Comparison of ENCODE assay signal across 26 cellular contexts in the genomic region with DNA sequence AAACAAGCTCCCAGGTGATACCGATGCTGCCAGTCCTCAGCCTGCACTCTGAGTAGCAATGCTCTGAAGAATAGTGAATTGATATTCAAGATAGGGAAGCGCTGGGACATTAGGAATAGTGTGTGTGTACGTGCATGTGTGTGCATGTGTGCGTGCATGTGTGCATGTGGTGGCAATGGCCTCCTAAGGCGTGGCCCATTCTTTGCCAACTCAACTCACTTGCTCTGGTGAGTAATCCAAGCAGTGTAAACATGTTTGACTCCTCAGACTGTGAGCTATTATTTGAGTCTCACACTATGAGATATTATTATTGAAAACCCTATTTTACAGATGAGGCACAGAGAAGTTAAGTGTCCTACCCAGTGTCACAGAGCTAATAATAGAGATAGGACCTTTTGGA.
"Had no signal": no experiment of that assay in that cellular context is flagged by ENCODE, and none has a peak within 500 bp of the region (broad histone marks: within the 10 kb centered on the region; RNA-seq: fewer than 3 reads in every experiment).

No MANE protein-coding gene starts in this region.

- H3K9me3 ChIP-seq: body of pancreas, esophagus squamous epithelium, right lobe of liver, suprapubic skin had no signal

- H3K36me3 ChIP-seq: esophagus squamous epithelium, heart left ventricle, right lobe of liver, stomach, suprapubic skin, tibial nerve had no signal

- FAIRE-seq: islet of Langerhans had no signal

- H3K27ac ChIP-seq: body of pancreas, esophagus squamous epithelium, heart left ventricle, parathyroid adenoma, right lobe of liver, skin epidermis, stomach, suprapubic skin, tibial nerve had no signal

- H2AFZ ChIP-seq: parathyroid adenoma had no signal

- ATAC-seq: activated naive CD8-positive, alpha-beta T cell treated with anti-CD3 and anti-CD28 coated beads, Interleukin-2, amount 50 U/mL, for 24 hours; activated T-cell treated with anti-CD3 and anti-CD28 coated beads, Interleukin-2, amount 50 U/mL, for 72 hours; body of pancreas; heart left ventricle; left cardiac atrium; right lobe of liver; stimulated activated effector memory CD8-positive, alpha-beta T cell treated with anti-CD3 and anti-CD28 coated beads, Interleukin-12 subunit alpha, Interleukin-12 subunit beta, amount 100 ng/mL, for 72 hours; T-helper 17 cell had no signal

- H3K4me1 ChIP-seq: body of pancreas, heart left ventricle, parathyroid adenoma, right lobe of liver, stomach, tibial nerve had no signal

- H3K9me3 Mint-ChIP-seq: activated naive CD8-positive, alpha-beta T cell treated with anti-CD3 and anti-CD28 coated beads, Interleukin-2, amount 50 U/mL, for 24 hours; activated T-cell treated with anti-CD3 and anti-CD28 coated beads, Interleukin-2, amount 50 U/mL, for 72 hours; stimulated activated effector memory CD8-positive, alpha-beta T cell treated with anti-CD3 and anti-CD28 coated beads, Interleukin-12 subunit alpha, Interleukin-12 subunit beta, amount 100 ng/mL, for 72 hours had no signal

- H3K9ac ChIP-seq: parathyroid adenoma had no signal

- H3K27me3 ChIP-seq: body of pancreas, suprapubic skin, tibial nerve had no signal

- H3K79me2 ChIP-seq: parathyroid adenoma had no signal

- H3K4me1 Mint-ChIP-seq: activated naive CD8-positive, alpha-beta T cell treated with anti-CD3 and anti-CD28 coated beads, Interleukin-2, amount 50 U/mL, for 24 hours; naive B cell; stimulated activated effector memory CD8-positive, alpha-beta T cell treated with anti-CD3 and anti-CD28 coated beads, Interleukin-12 subunit alpha, Interleukin-12 subunit beta, amount 100 ng/mL, for 72 hours; T-helper 17 cell had no signal

- H3K4me3 ChIP-seq: body of pancreas, esophagus squamous epithelium, heart left ventricle, right lobe of liver, skin epidermis, stomach, suprapubic skin, tibial nerve had no signal

- H3K27ac Mint-ChIP-seq: activated naive CD8-positive, alpha-beta T cell treated with anti-CD3 and anti-CD28 coated beads, Interleukin-2, amount 50 U/mL, for 24 hours; activated T-cell treated with anti-CD3 and anti-CD28 coated beads, Interleukin-2, amount 50 U/mL, for 72 hours; stimulated activated effector memory CD8-positive, alpha-beta T cell treated with anti-CD3 and anti-CD28 coated beads, Interleukin-12 subunit alpha, Interleukin-12 subunit beta, amount 100 ng/mL, for 72 hours; T-helper 17 cell had no signal

- H3K36me3 Mint-ChIP-seq: naive B cell; stimulated activated effector memory CD8-positive, alpha-beta T cell treated with anti-CD3 and anti-CD28 coated beads, Interleukin-12 subunit alpha, Interleukin-12 subunit beta, amount 100 ng/mL, for 72 hours had no signal

- H3K4me3 Mint-ChIP-seq: activated naive CD8-positive, alpha-beta T cell treated with anti-CD3 and anti-CD28 coated beads, Interleukin-2, amount 50 U/mL, for 24 hours; activated T-cell treated with anti-CD3 and anti-CD28 coated beads, Interleukin-2, amount 50 U/mL, for 72 hours; stimulated activated effector memory CD8-positive, alpha-beta T cell treated with anti-CD3 and anti-CD28 coated beads, Interleukin-12 subunit alpha, Interleukin-12 subunit beta, amount 100 ng/mL, for 72 hours; T-helper 17 cell had no signal

- DNase-seq: activated CD4-positive, alpha-beta T cell treated with anti-CD3 and anti-CD28 coated beads for 4 hours; activated CD4-positive, alpha-beta T cell treated with anti-CD3 and anti-CD28 coated beads, Interleukin-2, amount 50 U/mL, for 48 hours; activated CD4-positive, CD25-positive, alpha-beta regulatory T cell; activated effector memory CD4-positive, alpha-beta T cell treated with Interleukin-2 at 50 U/mL for 16 hours; activated naive CD4-positive, alpha-beta T cell treated with anti-CD3 and anti-CD28 coated beads, Interleukin-2, amount 50 U/mL, for 16 hours; activated naive CD8-positive, alpha-beta T cell treated with anti-CD3 and anti-CD28 coated beads, Interleukin-2, amount 50 U/mL, for 24 hours; activated T-cell treated with anti-CD3 and anti-CD28 coated beads, Interleukin-2, amount 50 U/mL, for 72 hours; body of pancreas; caudate nucleus; effector CD8-positive, alpha-beta T cell; esophagus squamous epithelium; heart left ventricle; left cardiac atrium; naive B cell; nucleus accumbens; right lobe of liver; stimulated activated CD4-positive, alpha-beta T cell treated with anti-CD3 and anti-CD28 coated beads, Interleukin-1b, Interleukin-23, amount 100 ng/mL, for 48 hours; stomach; SW 1271; T-helper 17 cell had no signal
